ENCODE assay signal across 1 cellular context in genomic region chr9:14692918-14693861, GRCh38.
TF ChIP-seq lines count a peak whose summit lies in the region.

ZDHHC21 (minus strand) TSS chr9:14693432; CDS start chr9:14674340, 19,092 bp downstream.

TF ChIP-seq in HepG2, 621 proteins besides CTCF, POLR2A, EP300 and RAD21 (continued from another document and continues in another):
- no peak for TF ChIP-seq DMTF1 (CRISPR knock-in tag; IDR thresholded peaks at IDR 0.05)
- TF ChIP-seq DMAP1 (CRISPR knock-in tag; IDR thresholded peaks at IDR 0.05) = peak; percentile 39
- TF ChIP-seq TEF (CRISPR knock-in tag; IDR thresholded peaks at IDR 0.05) = no peak
- TF ChIP-seq GFI1 (CRISPR knock-in tag; IDR thresholded peaks at IDR 0.05; ENCODE audit: borderline replicate concordance) = peak; percentile 61
- peak; percentile 74 for TF ChIP-seq TAF1 (CRISPR knock-in tag; IDR thresholded peaks at IDR 0.05)
- TF ChIP-seq ZNF12 (CRISPR knock-in tag; IDR thresholded peaks at IDR 0.05) = peak; percentile 37; the same call in 1 of the 2 replicates
- TF ChIP-seq ZNF549 (CRISPR knock-in tag; IDR thresholded peaks at IDR 0.05) = no peak
- peak; percentile 90 for TF ChIP-seq UBTF (CRISPR knock-in tag; IDR thresholded peaks at IDR 0.05)
- peak; percentile 62 for TF ChIP-seq ZNF18 (CRISPR knock-in tag; IDR thresholded peaks at IDR 0.05; ENCODE audit: insufficient replicate concordance)
- TF ChIP-seq DPF2 (CRISPR knock-in tag; IDR thresholded peaks at IDR 0.05; ENCODE audit: borderline replicate concordance, low read depth) = no peak
- TF ChIP-seq RBFOX2 (IDR thresholded peaks at IDR 0.05; ENCODE audit: low read depth, low read length) = peak; percentile 91
- TF ChIP-seq NR2F2 (IDR thresholded peaks at IDR 0.05; ENCODE audit: borderline replicate concordance, low read depth) = no peak
- peak; percentile 89; the same call in 1 of the 2 replicates for TF ChIP-seq ZNF441 (CRISPR knock-in tag; IDR thresholded peaks at IDR 0.05; ENCODE audit: borderline replicate concordance)
- peak; percentile 44; the same call in 1 of the 2 replicates for TF ChIP-seq ZNF609 (CRISPR knock-in tag; IDR thresholded peaks at IDR 0.05; ENCODE audit: borderline replicate concordance)
- no peak for TF ChIP-seq FOXP4 (CRISPR knock-in tag; IDR thresholded peaks at IDR 0.05)
- 0 out of 2 replicates have a peak, but pooled peaks have one; percentile 40 for TF ChIP-seq SIN3A (IDR thresholded peaks at IDR 0.05; ENCODE audit: borderline replicate concordance, low read depth, low read length)
- peak; percentile 78; the same call in 1 of the 2 replicates for TF ChIP-seq ZNF724P (CRISPR knock-in tag; IDR thresholded peaks at IDR 0.05; ENCODE audit: borderline replicate concordance)
- 0 out of 2 replicates have a peak, but pooled peaks have one; percentile 35 for TF ChIP-seq HBP1 (CRISPR knock-in tag; IDR thresholded peaks at IDR 0.05; ENCODE audit: low read depth)
- no peak for TF ChIP-seq FUBP1 (CRISPR knock-in tag; IDR thresholded peaks at IDR 0.05; ENCODE audit: borderline replicate concordance)
- TF ChIP-seq ZNF574 (CRISPR knock-in tag; IDR thresholded peaks at IDR 0.05) = peak; percentile 76
- TF ChIP-seq ZNF557 (CRISPR knock-in tag; IDR thresholded peaks at IDR 0.05) = no peak
- TF ChIP-seq REST (IDR thresholded peaks at IDR 0.05; ENCODE audit: borderline replicate concordance in 1 of 2, low read depth in 1 of 2, low read length in 2 of 2) = no peak
- TF ChIP-seq MAFK (conservative IDR thresholded peaks at IDR 0.05 in 1 of 2, IDR thresholded peaks at IDR 0.05 in 1 of 2; ENCODE audit: low read length in 2 of 2) = no peak
- no peak for TF ChIP-seq GZF1 (CRISPR knock-in tag; IDR thresholded peaks at IDR 0.05)
